In genomic region chr18:61699397-61700090, GRCh38 we compare ENCODE assay signal across 25 cellular contexts.
"Had no signal": no experiment of that assay in that cellular context is flagged by ENCODE, and none has a peak within 500 bp of the region (broad histone marks: within the 10 kb centered on the region; RNA-seq: fewer than 3 reads in every experiment).

No MANE protein-coding gene starts in this region.

- H3K27me3 ChIP-seq: dorsolateral prefrontal cortex, esophagus muscularis mucosa, hepatocyte, spleen, testis, tibial nerve, upper lobe of right lung, vagina had no signal

- H3K27me3 Mint-ChIP-seq: stimulated activated naive B cell treated with anti-CD40 and anti-IgM and Interleukin-4, amounts not matched to agents 10 μg/mL and 1 μg/mL and 100 μg/mL, for 72 hours had no signal

- H3K9me3 ChIP-seq: prostate gland, testis, upper lobe of right lung, vagina had no signal

- H3K4me2 ChIP-seq: hepatocyte had no signal

- H3K27ac Mint-ChIP-seq: naive thymus-derived CD4-positive, alpha-beta T cell; nephron progenitor cell; stimulated activated naive B cell treated with anti-CD40 and anti-IgM and Interleukin-4, amounts not matched to agents 10 μg/mL and 1 μg/mL and 100 μg/mL, for 72 hours; stimulated activated naive CD8-positive, alpha-beta T cell treated with anti-CD3 and anti-CD28 coated beads, Interleukin-15, amount 100 ng/mL, for 72 hours had no signal

- FAIRE-seq: endometrium had no signal

- DNase-seq: cortex of kidney; dorsolateral prefrontal cortex; effector CD8-positive, alpha-beta T cell; foreskin fibroblast; head of caudate nucleus; kidney glomerular epithelial cell; naive thymus-derived CD4-positive, alpha-beta T cell; nephron progenitor cell; spleen; stimulated activated CD4-positive, alpha-beta T cell treated with anti-CD3 and anti-CD28 coated beads, Interleukin-15, amount 100 ng/mL, for 24 hours; stimulated activated CD4-positive, alpha-beta T cell treated with anti-CD3 and anti-CD28 coated beads, Interleukin-1b, Interleukin-23, amount 100 ng/mL, for 48 hours; stimulated activated CD4-positive, alpha-beta T cell treated with anti-CD3 and anti-CD28 coated beads, Interleukin-4, amount 100 ng/mL, for 4 hours; stimulated activated naive B cell treated with anti-CD40 and anti-IgM and Interleukin-4, amounts not matched to agents 10 μg/mL and 1 μg/mL and 100 μg/mL, for 72 hours; stimulated activated naive CD8-positive, alpha-beta T cell treated with anti-CD3 and anti-CD28 coated beads, Interleukin-15, amount 100 ng/mL, for 72 hours; testis; upper lobe of right lung had no signal

- H3K79me2 ChIP-seq: hepatocyte, parathyroid adenoma had no signal

- H3K4me3 Mint-ChIP-seq: naive thymus-derived CD4-positive, alpha-beta T cell; nephron progenitor cell; stimulated activated naive B cell treated with anti-CD40 and anti-IgM and Interleukin-4, amounts not matched to agents 10 μg/mL and 1 μg/mL and 100 μg/mL, for 72 hours; stimulated activated naive CD8-positive, alpha-beta T cell treated with anti-CD3 and anti-CD28 coated beads, Interleukin-15, amount 100 ng/mL, for 72 hours had no signal

- H3K4me3 ChIP-seq: dorsolateral prefrontal cortex, esophagus muscularis mucosa, hepatocyte, prostate gland, spleen, testis, tibial nerve, upper lobe of right lung, vagina had no signal

- ATAC-seq: naive thymus-derived CD4-positive, alpha-beta T cell; sciatic nerve; stimulated activated naive B cell treated with anti-CD40 and anti-IgM and Interleukin-4, amounts not matched to agents 10 μg/mL and 1 μg/mL and 100 μg/mL, for 72 hours; stimulated activated naive CD8-positive, alpha-beta T cell treated with anti-CD3 and anti-CD28 coated beads, Interleukin-15, amount 100 ng/mL, for 72 hours; upper lobe of right lung had no signal

- H2AFZ ChIP-seq: hepatocyte, parathyroid adenoma had no signal

- H3K27ac ChIP-seq: dorsolateral prefrontal cortex, epithelial cell of prostate, esophagus muscularis mucosa, hepatocyte, parathyroid adenoma, prostate gland, spleen, testis, tibial nerve, upper lobe of right lung, vagina had no signal

- H3K4me1 ChIP-seq: esophagus muscularis mucosa, parathyroid adenoma, prostate gland, spleen, testis, tibial nerve, upper lobe of right lung, vagina had no signal

- H3K36me3 Mint-ChIP-seq: naive thymus-derived CD4-positive, alpha-beta T cell; stimulated activated naive B cell treated with anti-CD40 and anti-IgM and Interleukin-4, amounts not matched to agents 10 μg/mL and 1 μg/mL and 100 μg/mL, for 72 hours had no signal

- H3K9ac ChIP-seq: parathyroid adenoma had no signal

- H3K4me1 Mint-ChIP-seq: naive thymus-derived CD4-positive, alpha-beta T cell; nephron progenitor cell; stimulated activated naive B cell treated with anti-CD40 and anti-IgM and Interleukin-4, amounts not matched to agents 10 μg/mL and 1 μg/mL and 100 μg/mL, for 72 hours; stimulated activated naive CD8-positive, alpha-beta T cell treated with anti-CD3 and anti-CD28 coated beads, Interleukin-15, amount 100 ng/mL, for 72 hours had no signal

- H3K36me3 ChIP-seq: esophagus muscularis mucosa, prostate gland, spleen, tibial nerve, upper lobe of right lung, vagina had no signal
